ENCODE assay signal across 17 cellular contexts in the genomic region with DNA sequence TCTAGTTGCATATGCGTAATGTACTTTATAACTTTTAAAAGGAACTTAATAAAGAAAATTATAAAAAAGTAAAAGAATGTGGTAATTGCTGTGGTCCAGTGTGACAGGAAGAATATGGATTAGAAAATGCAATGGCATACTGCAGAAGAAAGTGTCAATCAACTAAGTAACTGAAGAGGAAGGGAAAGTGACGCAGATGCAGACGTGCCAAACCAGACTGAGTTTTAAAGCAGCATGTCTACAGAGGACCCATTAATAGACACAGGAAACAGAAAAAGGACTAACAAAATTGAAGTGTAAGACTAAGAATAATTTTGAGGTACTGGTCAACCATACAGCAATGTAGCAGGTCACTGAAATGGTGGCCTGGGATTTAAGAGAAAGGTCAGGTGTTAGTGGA.
DNase-seq lines count a peak whose midpoint lies in the region; ATAC-seq and TF ChIP-seq lines count a peak whose summit lies in the region.
"Had no signal": no experiment of that assay in that cellular context is flagged by ENCODE, and none has a peak within 500 bp of the region (broad histone marks: within the 10 kb centered on the region; RNA-seq: fewer than 3 reads in every experiment).

No MANE protein-coding gene starts in this region.

- H3K4me3 ChIP-seq in smooth muscle cell = no peak overlapping the region
- H3K4me3 ChIP-seq: HAP-1, hepatocyte, psoas muscle, SJSA1 had no signal

- no peaks in the 10 kb centered on the region for H3K9me3 Mint-ChIP-seq in activated T-cell treated with anti-CD3 and anti-CD28 coated beads, Interleukin-2, amount 50 U/mL, for 4 hours
- H3K9me3 Mint-ChIP-seq: activated CD4-positive, alpha-beta memory T cell treated with anti-CD3 and anti-CD28 coated beads for 36 hours; activated T-helper 17 cell treated with anti-CD3 and anti-CD28 coated beads, Interleukin-2, amount 50 U/mL, for 72 hours had no signal

- DNase-seq in NOMO-1 (lab: John Stamatoyannopoulos, UW; ENCODE audit: unreplicated experiment in 2 of 2) (peak; percentile 27 to 80), smooth muscle cell (lab: John Stamatoyannopoulos, UW; ENCODE audit: unreplicated experiment) (no peak), AML-193 (lab: John Stamatoyannopoulos, UW) (no peak)
- no peak for DNase-seq in stimulated activated CD4-positive, alpha-beta T cell treated with anti-CD3 and anti-CD28 coated beads, Interleukin-2, amount 100 ng/mL, for 48 hours
- DNase-seq in activated T-cell treated with anti-CD3 and anti-CD28 coated beads, Interleukin-2, amount 50 U/mL, for 4 hours = no peak
- DNase-seq: activated CD4-positive, alpha-beta memory T cell treated with anti-CD3 and anti-CD28 coated beads for 36 hours; aorta; DMS79; NCI-H1092; NK-92 treated with Interleukin-12 subunit alpha and Interleukin-12 subunit beta, amount 100 ng/mL, for 24 hours; psoas muscle had no signal

- H3K27me3 Mint-ChIP-seq in activated T-cell treated with anti-CD3 and anti-CD28 coated beads, Interleukin-2, amount 50 U/mL, for 4 hours (ENCODE audit: low read depth) = peaks cover 5% of the 10 kb centered on the region
- H3K27me3 Mint-ChIP-seq: activated CD4-positive, alpha-beta memory T cell treated with anti-CD3 and anti-CD28 coated beads for 36 hours had no signal

- peak; percentile 75 for ATAC-seq in GM19035 (IDR thresholded peaks at IDR 0.05; ENCODE audit: unreplicated experiment)
- peak; percentile 81 for ATAC-seq in HG03060 (IDR thresholded peaks at IDR 0.05; ENCODE audit: low read depth, unreplicated experiment)
- ATAC-seq in activated T-cell treated with anti-CD3 and anti-CD28 coated beads, Interleukin-2, amount 50 U/mL, for 4 hours = no peak
- ATAC-seq: activated T-helper 17 cell treated with anti-CD3 and anti-CD28 coated beads, Interleukin-2, amount 50 U/mL, for 72 hours had no signal

- no peak overlapping the region for H3K9ac ChIP-seq in smooth muscle cell (ENCODE audit: low read depth)

- peaks cover 88% of the 10 kb centered on the region for H3K4me1 ChIP-seq in smooth muscle cell (ENCODE audit: low read depth)
- H3K4me1 ChIP-seq: HAP-1 had no signal

- H3K36me3 Mint-ChIP-seq in activated T-cell treated with anti-CD3 and anti-CD28 coated beads, Interleukin-2, amount 50 U/mL, for 4 hours (ENCODE audit: insufficient read depth) = no peaks in the 10 kb centered on the region
- H3K36me3 Mint-ChIP-seq: activated CD4-positive, alpha-beta memory T cell treated with anti-CD3 and anti-CD28 coated beads for 36 hours had no signal

- 81% methylated on average over 3 of the region's 3 CpGs for whole genome bisulfite sequencing in smooth muscle cell (ENCODE audit: low lambda C conversion rate)

- no peak overlapping the region for H3K4me3 Mint-ChIP-seq in activated T-cell treated with anti-CD3 and anti-CD28 coated beads, Interleukin-2, amount 50 U/mL, for 4 hours
- H3K4me3 Mint-ChIP-seq: activated CD4-positive, alpha-beta memory T cell treated with anti-CD3 and anti-CD28 coated beads for 36 hours; activated T-helper 17 cell treated with anti-CD3 and anti-CD28 coated beads, Interleukin-2, amount 50 U/mL, for 72 hours had no signal

- no peak for TF ChIP-seq CTCF in smooth muscle cell (IDR thresholded peaks at IDR 0.05; ENCODE audit: borderline replicate concordance, insufficient read depth, poor library complexity, severe bottlenecking)

- peak overlapping the region; percentile 82 for H3K27ac ChIP-seq in smooth muscle cell (ENCODE audit: low read depth)
- H3K27ac ChIP-seq: hepatocyte, psoas muscle, SJSA1 had no signal

- no peaks in the 10 kb centered on the region for H3K27me3 ChIP-seq in smooth muscle cell (ENCODE audit: low read depth)
- H3K27me3 ChIP-seq: hepatocyte, SJSA1 had no signal

- peaks cover 43% of the 10 kb centered on the region for H4K20me1 ChIP-seq in smooth muscle cell (ENCODE audit: low read depth)

- H2AFZ ChIP-seq in smooth muscle cell (ENCODE audit: low read depth) = no peak overlapping the region
- H2AFZ ChIP-seq: hepatocyte had no signal

- H3K79me2 ChIP-seq in smooth muscle cell (ENCODE audit: low read depth) = peaks cover 70% of the 10 kb centered on the region

- H3K4me1 Mint-ChIP-seq in activated T-cell treated with anti-CD3 and anti-CD28 coated beads, Interleukin-2, amount 50 U/mL, for 4 hours (ENCODE audit: low read depth) = no peaks in the 10 kb centered on the region
- H3K4me1 Mint-ChIP-seq: activated T-helper 17 cell treated with anti-CD3 and anti-CD28 coated beads, Interleukin-2, amount 50 U/mL, for 72 hours had no signal

- H3K9me3 ChIP-seq in smooth muscle cell (replicated peaks; ENCODE audit: low read depth) = no peaks in the 10 kb centered on the region
- H3K9me3 ChIP-seq: HAP-1, psoas muscle, SJSA1 had no signal

- no peaks in the 10 kb centered on the region for H3K36me3 ChIP-seq in smooth muscle cell (ENCODE audit: low read depth)
- H3K36me3 ChIP-seq: HAP-1, SJSA1 had no signal

- peaks cover 25% of the 10 kb centered on the region for H3F3A ChIP-seq in smooth muscle cell (ENCODE audit: low read depth)

- peak overlapping the region; percentile 57 for H3K4me2 ChIP-seq in smooth muscle cell
- H3K4me2 ChIP-seq: hepatocyte had no signal

Comparison
In these comparisons a context has a peak if more than half of its experiments do, and no peak if none do; other contexts are left out.
1. ATAC-seq: peak in GM19035 (single experiment) and HG03060 (single experiment); none in activated T-cell treated with anti-CD3 and anti-CD28 coated beads, Interleukin-2, amount 50 U/mL, for 4 hours (0 of 2).
2. DNase-seq: peak in NOMO-1 (2 of 2); none in smooth muscle cell (single experiment), AML-193 (0 of 2), stimulated activated CD4-positive, alpha-beta T cell treated with anti-CD3 and anti-CD28 coated beads, Interleukin-2, amount 100 ng/mL, for 48 hours (0 of 2) and activated T-cell treated with anti-CD3 and anti-CD28 coated beads, Interleukin-2, amount 50 U/mL, for 4 hours (single experiment).